In genomic region chr1:54763814-54764131, GRCh38 we compare ENCODE assay signal across 9 cellular contexts. TPM values are rescaled to one million over a fixed set of nuclear protein-coding genes. Genes with fewer than 3 reads are reported as not detected.
A peak's percentile ranks its signal among the peaks of the same experiment; 100 is the strongest.
DNase-seq lines count a peak whose midpoint lies in the region; ATAC-seq and TF ChIP-seq lines count a peak whose summit lies in the region.
"Had no signal": no experiment of that assay in that cellular context is flagged by ENCODE, and none has a peak within 500 bp of the region (broad histone marks: within the 10 kb centered on the region; RNA-seq: fewer than 3 reads in every experiment).

No MANE protein-coding gene starts in this region.

- H3K4me3 ChIP-seq in Caco-2 (ENCODE audit: low read depth, low read length) (peak overlapping the region; percentile 60), NB4 (ENCODE audit: low read depth, low read length) (peak overlapping the region; percentile 91)

- H3K36me3 ChIP-seq in Caco-2 (ENCODE audit: control insufficient read depth, insufficient read depth, low read length) = no peaks in the 10 kb centered on the region

- H3K36me3 Mint-ChIP-seq in Caco-2 (ENCODE audit: insufficient read depth, unreplicated experiment) (no peaks in the 10 kb centered on the region), nephron progenitor cell (ENCODE audit: low read depth) (no peaks in the 10 kb centered on the region)
- peaks cover 13% of the 10 kb centered on the region for H3K36me3 Mint-ChIP-seq in dendritic cell treated with granulocyte-macrophage colony-stimulating factor and Interleukin-4, amounts not matched to agents 40 ng/mL and 50 ng/mL, for 4 days (ENCODE audit: low read depth)

- POLR2A ChIA-PET in Caco-2 (lab: Charles Lee) = interaction anchor here (1.0 kb wide), 1 partner anchor 9 kb away, joined by 3 read pairs; no protein-coding TSS in a partner anchor

- H3K27ac Mint-ChIP-seq in Caco-2 (ENCODE audit: unreplicated experiment) (peak overlapping the region; percentile 93), nephron progenitor cell (peak overlapping the region; percentile 97)
- H3K27ac Mint-ChIP-seq in dendritic cell treated with granulocyte-macrophage colony-stimulating factor and Interleukin-4, amounts not matched to agents 40 ng/mL and 50 ng/mL, for 4 days = peak overlapping the region; percentile 90

- BruUV-seq in Caco-2 (replicated peaks; lab: Mats Ljungman, UMichigan) = TSS peak; percentile 89

- H3K27me3 ChIP-seq in Caco-2 (replicated peaks; ENCODE audit: control insufficient read depth, insufficient read depth, low read length) = no peaks in the 10 kb centered on the region

- H3K9me3 Mint-ChIP-seq in Caco-2 (ENCODE audit: unreplicated experiment) (no peaks in the 10 kb centered on the region), nephron progenitor cell (no peaks in the 10 kb centered on the region)
- H3K9me3 Mint-ChIP-seq in dendritic cell treated with granulocyte-macrophage colony-stimulating factor and Interleukin-4, amounts not matched to agents 40 ng/mL and 50 ng/mL, for 4 days = no peaks in the 10 kb centered on the region

- intact Hi-C loops in Caco-2 (cut with micrococcal nuclease; ENCODE audit: unreplicated experiment) = loop anchor here (1.0 to 5.0 kb wide), 3 partner anchors 37 to 47 kb away; partner anchors contain the start of genes TTC22 and TTC4
- intact Hi-C loops in dendritic cell treated with granulocyte-macrophage colony-stimulating factor and Interleukin-4, amounts not matched to agents 40 ng/mL and 50 ng/mL, for 4 days (cut with micrococcal nuclease) = loop anchor here (1.0 to 10.0 kb wide), 2 partner anchors 48 to 819 kb away; partner anchors contain the start of genes IFT25, LRRC42 and TTC4

- no peak for TF ChIP-seq POLR2A in NB4 (IDR thresholded peaks at IDR 0.05; ENCODE audit: extremely low read depth, insufficient read length)

- TF ChIP-seq CTCF in Caco-2 (IDR thresholded peaks at IDR 0.05; ENCODE audit: insufficient read depth in 1 of 2, low read depth in 1 of 2, low read length in 1 of 2, severe bottlenecking in 1 of 2, unreplicated experiment in 1 of 2) (no peak), NB4 (IDR thresholded peaks at IDR 0.05; ENCODE audit: low read depth, low read length) (no peak), nephron progenitor cell (IDR thresholded peaks at IDR 0.05) (no peak)

- no peak for ATAC-seq in HG02840 (IDR thresholded peaks at IDR 0.05; ENCODE audit: low FRiP score, unreplicated experiment)

- H3K4me1 ChIP-seq in Caco-2 = no peaks in the 10 kb centered on the region

- DNase-seq in Caco-2 (no peak), NB4 (ENCODE audit: low read depth) (no peak), nephron progenitor cell (no peak), occipital lobe (lab: John Stamatoyannopoulos, UW) (no peak)
- DNase-seq in NK-92 treated with Interleukin-12 subunit alpha and Interleukin-12 subunit beta, amount 100 ng/mL, for 24 hours (lab: John Stamatoyannopoulos, UW) = no peak
- DNase-seq in activated CD4-positive, CD25-positive, alpha-beta regulatory T cell treated with anti-CD3 and anti-CD28 coated beads, Interleukin-2, amount 50 U/mL, for 72 hours = no peak

- H3K4me1 Mint-ChIP-seq in Caco-2 (ENCODE audit: low read depth, unreplicated experiment) = peaks cover 7% of the 10 kb centered on the region
- peaks cover 17% of the 10 kb centered on the region for H3K4me1 Mint-ChIP-seq in dendritic cell treated with granulocyte-macrophage colony-stimulating factor and Interleukin-4, amounts not matched to agents 40 ng/mL and 50 ng/mL, for 4 days (ENCODE audit: low read depth)
- H3K4me1 Mint-ChIP-seq in nephron progenitor cell = peaks cover 48% of the 10 kb centered on the region

- H3K9me3 ChIP-seq in Caco-2 = no peaks in the 10 kb centered on the region

- H3K27me3 Mint-ChIP-seq in Caco-2 (ENCODE audit: insufficient read depth, unreplicated experiment) (no peaks in the 10 kb centered on the region), nephron progenitor cell (ENCODE audit: low read depth, poor library complexity) (no peaks in the 10 kb centered on the region)
- peaks cover 2% of the 10 kb centered on the region for H3K27me3 Mint-ChIP-seq in dendritic cell treated with granulocyte-macrophage colony-stimulating factor and Interleukin-4, amounts not matched to agents 40 ng/mL and 50 ng/mL, for 4 days

- CTCF ChIA-PET in Caco-2 (lab: Charles Lee) = interaction anchor here (1.9 kb wide), 1 partner anchor 38 kb away, joined by 18 read pairs; the partner anchor contains the start of gene TTC22

- H3K4me3 Mint-ChIP-seq in Caco-2 (ENCODE audit: unreplicated experiment) (peak overlapping the region; percentile 88), nephron progenitor cell (peak overlapping the region; percentile 95)
- peak overlapping the region; percentile 97 for H3K4me3 Mint-ChIP-seq in dendritic cell treated with granulocyte-macrophage colony-stimulating factor and Interleukin-4, amounts not matched to agents 40 ng/mL and 50 ng/mL, for 4 days

RNA-seq across cellular contexts. Expression of gene PARS2, which starts 0.6 kb away (rescaled TPM):
- 5.8 and 6.5 TPM in 2 replicates for total RNA-seq in Caco-2 (2022)
- total RNA-seq in occipital lobe = 3.7 TPM

RNA-seq across cellular contexts. Expression of gene TTC22, which starts 37.4 kb away (rescaled TPM):
- total RNA-seq in Caco-2 (2022) (8.8 and 9.9 TPM in 2 replicates), occipital lobe (0.16 TPM)
- total RNA-seq: LHCN-M2 had no signal

RNA-seq across cellular contexts. Expression of gene TTC4, which starts 48.1 kb away (rescaled TPM):
- 14.0 and 14.8 TPM in 2 replicates for total RNA-seq in Caco-2 (2022)
- 20.6 TPM for total RNA-seq in occipital lobe
